Comparison of ENCODE assay signal across 8 cellular contexts in the genomic region with DNA sequence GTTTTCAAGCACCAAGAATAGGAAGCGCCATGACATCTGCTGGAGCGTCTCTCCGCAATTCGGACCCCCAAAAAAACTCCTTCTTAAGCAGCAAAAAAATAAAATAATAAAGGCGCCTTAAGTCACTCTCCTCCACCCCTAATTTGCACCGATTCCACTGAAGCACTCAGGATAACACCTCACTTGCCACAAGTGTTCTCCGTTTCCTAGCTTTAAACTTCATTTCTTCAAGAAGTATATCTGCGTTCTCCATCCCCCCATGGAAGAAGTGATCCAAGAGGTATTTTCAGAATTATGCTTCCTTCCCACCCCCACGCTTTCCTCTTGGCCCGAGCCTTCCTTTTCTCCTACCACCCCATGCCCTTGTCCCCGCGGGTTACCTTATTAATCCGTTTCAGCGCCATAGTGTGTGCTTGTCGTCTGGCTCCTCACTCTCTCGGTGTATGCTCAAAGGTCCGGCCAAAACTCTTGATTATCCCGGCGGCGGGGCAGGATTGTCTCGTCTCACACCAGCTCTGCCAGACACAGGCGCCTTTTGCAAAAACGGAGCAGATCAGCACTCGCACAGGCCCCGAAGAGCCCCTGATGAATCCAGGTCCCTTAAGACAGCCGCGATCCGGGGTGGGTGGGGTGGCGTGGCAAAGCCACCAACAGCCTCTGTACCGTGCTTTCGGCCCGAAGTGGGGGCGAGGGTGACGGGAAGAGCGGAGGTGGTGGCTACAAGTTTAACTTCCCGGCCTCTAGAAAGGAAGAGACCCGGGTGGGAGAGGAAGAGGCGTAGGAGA. TPM values are rescaled to one million over a fixed set of nuclear protein-coding genes. Genes with fewer than 3 reads are reported as not detected.
DNase-seq lines count a peak whose midpoint lies in the region; ATAC-seq and TF ChIP-seq lines count a peak whose summit lies in the region.

No MANE protein-coding gene starts in this region.

- TF ChIP-seq POLR2A in adrenal gland (IDR thresholded peaks at IDR 0.05) (no peak), right lobe of liver (IDR thresholded peaks at IDR 0.05) (no peak)

- CTCF ChIA-PET in activated naive CD4-positive, alpha-beta T cell treated with anti-CD3 and anti-CD28 coated beads for 36 hours (lab: Charles Lee), result interaction anchor here (0.9 to 1.9 kb wide), 3 partner anchors 10 to 66 kb away, joined by 3 to 5 read pairs (median 4); a partner anchor contains a TSS

- peak; percentile 78 for DNase-seq in activated naive CD4-positive, alpha-beta T cell treated with Interleukin-2 at 50 U/mL for 16 hours
- DNase-seq in activated naive CD4-positive, alpha-beta T cell treated with anti-CD3 and anti-CD28 coated beads for 36 hours, result no peak
- DNase-seq in adrenal gland, result no peak
- DNase-seq in right lobe of liver, result no peak
- no peak for DNase-seq in upper lobe of right lung

- H3K36me3 ChIP-seq in adrenal gland (replicated peaks in 1 of 2), result no peaks in the 10 kb centered on the region
- H3K36me3 ChIP-seq in right lobe of liver, result no peaks in the 10 kb centered on the region
- H3K36me3 ChIP-seq in upper lobe of right lung, result peaks cover 19% of the 10 kb centered on the region

- no peaks in the 10 kb centered on the region for H3K9me3 Mint-ChIP-seq in activated naive CD4-positive, alpha-beta T cell treated with anti-CD3 and anti-CD28 coated beads for 36 hours

- peaks cover 33% of the 10 kb centered on the region for H3K4me1 Mint-ChIP-seq in activated naive CD4-positive, alpha-beta T cell treated with anti-CD3 and anti-CD28 coated beads for 36 hours (ENCODE audit: low read depth)

- peaks cover 27% of the 10 kb centered on the region for H3K36me3 Mint-ChIP-seq in activated naive CD4-positive, alpha-beta T cell treated with anti-CD3 and anti-CD28 coated beads for 36 hours (ENCODE audit: low read depth)

- H3K4me1 ChIP-seq in adrenal gland (replicated peaks in 1 of 2), result peaks cover 33 to 42% of the 10 kb centered on the region in 2 donors
- H3K4me1 ChIP-seq in right lobe of liver, result peaks cover 0 to 40% (median 19%) of the 10 kb centered on the region in 4 donors
- H3K4me1 ChIP-seq in upper lobe of right lung, result peaks cover 35% of the 10 kb centered on the region

- H3K9me3 ChIP-seq in adrenal gland (replicated peaks in 1 of 3), result no peaks in the 10 kb centered on the region
- no peaks in the 10 kb centered on the region for H3K9me3 ChIP-seq in right lobe of liver
- no peaks in the 10 kb centered on the region for H3K9me3 ChIP-seq in upper lobe of right lung

- ATAC-seq in right lobe of liver (no peak), upper lobe of right lung (no peak), HG03280 (IDR thresholded peaks at IDR 0.05; ENCODE audit: unreplicated experiment) (no peak), HG03342 (IDR thresholded peaks at IDR 0.05; ENCODE audit: unreplicated experiment) (no peak), GM18519 (IDR thresholded peaks at IDR 0.05; ENCODE audit: low FRiP score, unreplicated experiment) (no peak)

- H3K4me3 ChIP-seq in adrenal gland, result peak overlapping the region; percentile 83 to 95 (median 88)
- peak overlapping the region; percentile 69 to 86 (median 76) for H3K4me3 ChIP-seq in right lobe of liver
- H3K4me3 ChIP-seq in upper lobe of right lung, result peak overlapping the region; percentile 93

- intact Hi-C loops in activated naive CD4-positive, alpha-beta T cell treated with anti-CD3 and anti-CD28 coated beads for 36 hours (cut with micrococcal nuclease), result loop anchor here (2.0 to 5.0 kb wide), 2 partner anchors 377 to 1479 kb away; a partner anchor contains a TSS
- intact Hi-C loops in adrenal gland (cut with DNase I), result loop anchor here in 1 of 2 donors (5.0 kb wide), 1 partner anchor 41 kb away; a partner anchor contains a TSS
- intact Hi-C loops in right lobe of liver (cut with DNase I), result loop anchor here (5.0 kb wide), 2 partner anchors 41 to 51 kb away; a partner anchor contains a TSS
- intact Hi-C loops in upper lobe of right lung (cut with DNase I), result no loop called here

- no peak overlapping the region for H3K4me3 Mint-ChIP-seq in activated naive CD4-positive, alpha-beta T cell treated with anti-CD3 and anti-CD28 coated beads for 36 hours

- TF ChIP-seq CTCF in adrenal gland (IDR thresholded peaks at IDR 0.05) (no peak), right lobe of liver (IDR thresholded peaks at IDR 0.05) (no peak), upper lobe of right lung (IDR thresholded peaks at IDR 0.05) (no peak)

- H3K27ac Mint-ChIP-seq in activated naive CD4-positive, alpha-beta T cell treated with anti-CD3 and anti-CD28 coated beads for 36 hours, result no peak overlapping the region

- H3K27ac ChIP-seq in adrenal gland (peak overlapping the region; percentile 98 to 100 (median 100)), right lobe of liver (peak overlapping the region; percentile 100), upper lobe of right lung (peak overlapping the region; percentile 100)

- WGBS in adrenal gland, 4 donors, result 0 to 1% (median 1%) methylated on average over 30 to 38 of the region's 38 CpGs
- under 1% methylated on average over 35 of the region's 38 CpGs for WGBS in right lobe of liver (ENCODE audit: insufficient coverage, low coverage, low lambda C conversion rate, missing lambda C conversion rate)

- H3K27me3 ChIP-seq in adrenal gland, result no peaks in the 10 kb centered on the region
- H3K27me3 ChIP-seq in right lobe of liver, result no peaks in the 10 kb centered on the region
- H3K27me3 ChIP-seq in upper lobe of right lung, result no peaks in the 10 kb centered on the region

- no peaks in the 10 kb centered on the region for H3K27me3 Mint-ChIP-seq in activated naive CD4-positive, alpha-beta T cell treated with anti-CD3 and anti-CD28 coated beads for 36 hours (ENCODE audit: low read depth)

RNA-seq across cellular contexts. Expression of a gene that starts 1.1 kb away (rescaled TPM):
- total RNA-seq in activated naive CD4-positive, alpha-beta T cell treated with anti-CD3 and anti-CD28 coated beads for 36 hours, result 100 to 1,000 TPM; 447 to 450 TPM
- total RNA-seq in adrenal gland (100 to 1,000 TPM; 318 to 523 (median 398) TPM), right lobe of liver (100 to 1,000 TPM; 127 to 304 (median 190) TPM), upper lobe of right lung (279 TPM)
- 100 to 1,000 TPM; 178 to 709 (median 214) TPM for polyA plus RNA-seq in adrenal gland

RNA-seq across cellular contexts. Expression of a gene that starts 42.5 kb away (rescaled TPM):
- 10 to 100 TPM; 25.1 to 25.7 TPM for total RNA-seq in activated naive CD4-positive, alpha-beta T cell treated with anti-CD3 and anti-CD28 coated beads for 36 hours
- total RNA-seq in adrenal gland (10 to 100 TPM; 20.5 to 50.4 (median 34.3) TPM), right lobe of liver (10 to 100 TPM; 29.8 to 34.7 (median 33.1) TPM), upper lobe of right lung (24.7 TPM)
- polyA plus RNA-seq in adrenal gland, result 10 to 100 TPM; 13.5 to 64.6 (median 13.7) TPM
